In genomic region chr1:24267003-24267402, GRCh38 we compare ENCODE assay signal across 13 cellular contexts. TPM values are rescaled to one million over a fixed set of nuclear protein-coding genes. Genes with fewer than 3 reads are reported as not detected.
"Had no signal": no experiment of that assay in that cellular context is flagged by ENCODE, and none has a peak within 500 bp of the region (broad histone marks: within the 10 kb centered on the region; RNA-seq: fewer than 3 reads in every experiment).

No MANE protein-coding gene starts in this region.

- H3K27ac ChIP-seq: cardiac muscle cell, foreskin keratinocyte, ovary, sigmoid colon, thoracic aorta, uterus had no signal

- ATAC-seq: activated CD8-positive, alpha-beta T cell treated with anti-CD3 and anti-CD28 coated beads, Interleukin-2, amount 10 ng/mL, durations not matched to agents 7 days and 5 days; left cardiac atrium had no signal

- H3K36me3 ChIP-seq: cardiac muscle cell, ovary, sigmoid colon, thoracic aorta, uterus had no signal

- H3K4me3 ChIP-seq: cardiac muscle cell, lung, ovary, sigmoid colon, thoracic aorta, uterus had no signal

- H3K9me3 ChIP-seq: ovary, sigmoid colon, uterus had no signal

- H3K4me1 ChIP-seq: foreskin keratinocyte, sigmoid colon, uterus had no signal

- DNase-seq: activated CD4-positive, alpha-beta T cell treated with anti-CD3 and anti-CD28 coated beads for 48 hours; activated CD8-positive, alpha-beta T cell treated with anti-CD3 and anti-CD28 coated beads, Interleukin-2, amount 10 ng/mL, durations not matched to agents 7 days and 5 days; activated naive CD4-positive, alpha-beta T cell treated with anti-CD3 and anti-CD28 coated beads for 36 hours; head of caudate nucleus; left cardiac atrium; ovary; stimulated activated CD4-positive, alpha-beta T cell treated with anti-CD3 and anti-CD28 coated beads, Interleukin-4, amount 100 ng/mL, for 24 hours; uterus had no signal

- H3K27me3 ChIP-seq: cardiac muscle cell, ovary, sigmoid colon, uterus had no signal

RNA-seq across cellular contexts. Expression of gene GRHL3, which starts 52.2 kb away (rescaled TPM):
- total RNA-seq: activated CD8-positive, alpha-beta T cell treated with anti-CD3 and anti-CD28 coated beads, Interleukin-2, amount 10 ng/mL, durations not matched to agents 7 days and 5 days; sigmoid colon had no signal
